In the genomic region with DNA sequence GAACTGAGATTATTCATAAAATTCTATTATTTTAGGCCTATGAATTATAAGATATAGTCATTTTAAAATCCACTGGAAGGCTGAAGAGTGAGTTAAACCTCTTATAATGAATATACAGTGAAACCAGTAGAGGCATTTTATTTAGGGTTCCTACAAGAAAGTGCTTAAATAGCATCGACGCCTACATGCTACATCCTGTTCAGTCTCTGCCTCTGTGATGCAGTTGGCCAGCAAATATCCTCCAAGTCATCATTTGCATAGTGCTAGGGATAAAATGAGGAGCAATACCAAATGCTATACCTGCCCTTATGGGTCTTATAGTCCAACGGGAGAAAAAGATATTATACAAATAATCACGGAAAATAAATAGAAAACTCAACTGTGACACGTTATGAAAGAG, we compare ENCODE assay signal across 16 cellular contexts. TPM values are rescaled to one million over a fixed set of nuclear protein-coding genes. Genes with fewer than 3 reads are reported as not detected.
DNase-seq lines count a peak whose midpoint lies in the region; ATAC-seq, FAIRE-seq and TF ChIP-seq lines count a peak whose summit lies in the region.
"Had no signal": no experiment of that assay in that cellular context is flagged by ENCODE, and none has a peak within 500 bp of the region (broad histone marks: within the 10 kb centered on the region; RNA-seq: fewer than 3 reads in every experiment).

No MANE protein-coding gene starts in this region.

- no peaks in the 10 kb centered on the region for H4K20me1 ChIP-seq in osteoblast (ENCODE audit: insufficient read depth, low read length)
- no peaks in the 10 kb centered on the region for H4K20me1 ChIP-seq in HepG2 (ENCODE audit: insufficient read depth, low read length)

- no peak overlapping the region for H3K9ac ChIP-seq in HepG2 (ENCODE audit: insufficient read depth, low read depth, low read length)

- no TSS peak for BruUV-seq in HepG2 (replicated peaks; lab: Mats Ljungman, UMichigan)

- H3K4me2 ChIP-seq in osteoblast (ENCODE audit: insufficient read depth, low read length): peak overlapping the region; percentile 46
- no peak overlapping the region for H3K4me2 ChIP-seq in HepG2 (ENCODE audit: low read depth, low read length)

- TF ChIP-seq CTCF in cardiac fibroblast (IDR thresholded peaks at IDR 0.05; ENCODE audit: low read depth, low read length) (no peak), osteoblast (IDR thresholded peaks at IDR 0.05; ENCODE audit: extremely low read depth, low read depth, low read length) (no peak), HepG2 (CRISPR knock-in tag; IDR thresholded peaks at IDR 0.05) (no peak)

- H3K36me3 ChIP-seq in osteoblast (ENCODE audit: insufficient read depth, low read length): peaks cover 11% of the 10 kb centered on the region
- H3K36me3 ChIP-seq in HepG2 (replicated peaks in 1 of 2; ENCODE audit: control insufficient read depth in 1 of 2, insufficient read depth in 2 of 2, low read length in 2 of 2): peaks cover 0 to 1% of the 10 kb centered on the region in 2 experiments; a peak in 2 of 5 replicates

- WGBS in HepG2 (ENCODE audit: low lambda C conversion rate): 95% methylated on average over 5 of the region's 5 CpGs

- no peak for TF ChIP-seq RAD21 in HepG2 (CRISPR knock-in tag; IDR thresholded peaks at IDR 0.05)

- TF ChIP-seq EP300 in HepG2 (IDR thresholded peaks at IDR 0.05; ENCODE audit: low read depth in 2 of 2, low read length in 2 of 2): no peak
- TF ChIP-seq EP300 in HepG2 (CRISPR knock-in tag; IDR thresholded peaks at IDR 0.05; ENCODE audit: borderline replicate concordance): no peak

- H3K4me1 ChIP-seq in osteoblast (ENCODE audit: insufficient read depth, low read length): peaks cover 22% of the 10 kb centered on the region
- no peaks in the 10 kb centered on the region for H3K4me1 ChIP-seq in HepG2 (ENCODE audit: insufficient read depth, low read length)
- H3K4me1 ChIP-seq: BE2C had no signal

- H3K4me3 ChIP-seq in cardiac fibroblast (replicated peaks in 1 of 2; ENCODE audit: low read depth in 2 of 2, low read length in 2 of 2) (no peak overlapping the region), osteoblast (ENCODE audit: insufficient read depth, low read length) (no peak overlapping the region), HepG2 (replicated peaks in 1 of 3; ENCODE audit: insufficient read depth in 1 of 3, low read depth in 2 of 3, low read length in 3 of 3) (no peak overlapping the region)
- H3K4me3 ChIP-seq: K562 had no signal

- no peaks in the 10 kb centered on the region for H3K27me3 ChIP-seq in osteoblast (ENCODE audit: insufficient read depth, low read length)
- no peaks in the 10 kb centered on the region for H3K27me3 ChIP-seq in HepG2 (ENCODE audit: control insufficient read depth in 1 of 2, insufficient read depth in 2 of 2, low read length in 2 of 2)
- H3K27me3 ChIP-seq: BE2C had no signal

- ATAC-seq in GM21529 (IDR thresholded peaks at IDR 0.05; ENCODE audit: unreplicated experiment) (peak; percentile 59), HG03378 (IDR thresholded peaks at IDR 0.05; ENCODE audit: unreplicated experiment) (peak; percentile 63), HepG2 (no peak)
- ATAC-seq: K562 had no signal

- H3K79me2 ChIP-seq in osteoblast (ENCODE audit: insufficient read depth, low read length) (no peaks in the 10 kb centered on the region), HepG2 (ENCODE audit: insufficient read depth, low read length) (no peaks in the 10 kb centered on the region)

- H2AFZ ChIP-seq in osteoblast (ENCODE audit: low read length) (no peak overlapping the region), HepG2 (ENCODE audit: low read length) (no peak overlapping the region)

- in situ Hi-C loops in HepG2 (cut with HindIII; ENCODE audit: extremely low pct_ligation_motif_present, low pct_unique_long_range_greater_than_20kb): no loop called here

- peak; percentile 10 to 39 for DNase-seq in cardiac fibroblast (ENCODE audit: low read depth in 2 of 2)
- no peak for DNase-seq in osteoblast (ENCODE audit: insufficient read length, low spot score, missing footprints)
- no peak for DNase-seq in HepG2 (ENCODE audit: low spot score)
- no peak for DNase-seq in foreskin melanocyte
- no peak for DNase-seq in SKM-1 treated with dmso at 0.1 percent for 144 hours (lab: John Stamatoyannopoulos, UW; ENCODE audit: unreplicated experiment)
- DNase-seq: BE2C; CD8-positive, alpha-beta memory T cell; H7; NCI-H1048; NCI-H146; NCI-H2081 treated with DMSO at 0.1 percent for 48 hours; SHP77 had no signal

- H3K27ac ChIP-seq in osteoblast (ENCODE audit: low read depth, low read length): peak overlapping the region; percentile 73
- no peak overlapping the region for H3K27ac ChIP-seq in HepG2 (ENCODE audit: extremely low read length, insufficient read depth, low read length)

- FAIRE-seq in HepG2 (lab: Jason Lieb, UNC): no peak
- FAIRE-seq: HTR-8/SVneo, K562 had no signal

- no peaks in the 10 kb centered on the region for H3K9me3 ChIP-seq in osteoblast (ENCODE audit: low read depth, low read length)
- H3K9me3 ChIP-seq in HepG2 (ENCODE audit: low read length): no peaks in the 10 kb centered on the region
- H3K9me3 ChIP-seq: BE2C had no signal

- intact Hi-C loops in HepG2 (cut with micrococcal nuclease; ENCODE audit: unreplicated experiment): loop anchor here (10.0 kb wide), 1 partner anchor 470 kb away; no protein-coding TSS in a partner anchor

- POLR2A ChIA-PET in HepG2 (lab: Yijun Ruan, JAX): no interaction called here

- no peak for TF ChIP-seq POLR2A in HepG2 (IDR thresholded peaks at IDR 0.05; ENCODE audit: insufficient read depth in 1 of 2, low read depth in 2 of 2, low read length in 2 of 2)

- CTCF ChIA-PET in HepG2 (lab: Yijun Ruan, JAX; ENCODE audit: low intra/inter-chr PET ratio, low total read pairs): no interaction called here

TF ChIP-seq in HepG2, 621 proteins besides CTCF, POLR2A, EP300 and RAD21:
- TF ChIP-seq THYN1 (CRISPR knock-in tag; IDR thresholded peaks at IDR 0.05; ENCODE audit: borderline replicate concordance, low read depth) (no peak), KLF9 (CRISPR knock-in tag; IDR thresholded peaks at IDR 0.05; ENCODE audit: low read depth) (no peak), CEBPG (CRISPR knock-in tag; IDR thresholded peaks at IDR 0.05) (no peak), MEF2D (CRISPR knock-in tag; IDR thresholded peaks at IDR 0.05) (no peak), ZNF138 (CRISPR knock-in tag; IDR thresholded peaks at IDR 0.05; ENCODE audit: low read depth) (no peak), KDM3A (CRISPR knock-in tag; IDR thresholded peaks at IDR 0.05; ENCODE audit: low read depth) (no peak)
- TF ChIP-seq, protein P1, sequence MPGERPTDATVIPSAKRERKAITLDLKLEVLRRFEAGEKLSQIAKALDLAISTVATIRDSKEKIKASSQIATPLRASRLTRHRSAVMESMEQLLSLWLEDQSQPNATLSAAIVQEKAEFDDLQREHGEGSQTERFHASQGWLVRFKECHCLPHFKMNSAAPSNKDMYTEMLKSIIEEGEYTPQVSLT (CRISPR knock-in tag; IDR thresholded peaks at IDR 0.05; ENCODE audit: borderline replicate concordance, low read depth): no peak
- TF ChIP-seq, protein P2, sequence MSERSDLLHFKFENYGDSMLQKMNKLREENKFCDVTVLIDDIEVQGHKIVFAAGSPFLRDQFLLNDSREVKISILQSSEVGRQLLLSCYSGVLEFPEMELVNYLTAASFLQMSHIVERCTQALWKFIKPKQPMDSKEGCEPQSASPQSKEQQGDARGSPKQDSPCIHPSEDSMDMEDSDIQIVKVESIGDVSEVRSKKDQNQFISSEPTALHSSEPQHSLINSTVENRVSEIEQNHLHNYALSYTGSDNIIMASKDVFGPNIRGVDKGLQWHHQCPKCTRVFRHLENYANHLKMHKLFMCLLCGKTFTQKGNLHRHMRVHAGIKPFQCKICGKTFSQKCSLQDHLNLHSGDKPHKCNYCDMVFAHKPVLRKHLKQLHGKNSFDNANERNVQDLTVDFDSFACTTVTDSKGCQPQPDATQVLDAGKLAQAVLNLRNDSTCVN (CRISPR knock-in tag; IDR thresholded peaks at IDR 0.05; ENCODE audit: borderline replicate concordance): no peak

RNA-seq across cellular contexts. Expression of gene EDEM3, which starts 59.6 kb away (rescaled TPM):
- 43.1 and 44.2 TPM in 2 replicates for total RNA-seq in osteoblast
- 11.8 and 18.2 TPM in 2 replicates for total RNA-seq in HepG2 (2016; rRNA removed; fragmentation: Illumina TruSeq; extraction: Trizol)
- total RNA-seq in HepG2 (2016; cell fraction: cytosol; rRNA removed; fragmentation: Illumina TruSeq; extraction: Trizol; ENCODE audit: low read depth): 2.6 and 5.4 TPM in 2 replicates
- 11.9 and 18.8 TPM in 2 replicates for total RNA-seq in HepG2 (2016; cell fraction: insoluble cytoplasmic fraction; rRNA removed; fragmentation: Illumina TruSeq; extraction: Trizol)
- total RNA-seq in HepG2 (2016; cell fraction: membrane; rRNA removed; fragmentation: Illumina TruSeq; extraction: Trizol): 3.9 and 4.4 TPM in 2 replicates
- 23.9 and 24.0 TPM in 2 replicates for total RNA-seq in HepG2 (2016; cell fraction: nucleus; rRNA removed; fragmentation: Illumina TruSeq; extraction: Trizol)
- polyA plus RNA-seq in HepG2 (2011; rRNA removed): 10.4 and 13.1 TPM in 2 replicates
- polyA plus RNA-seq in HepG2 (2011; cell fraction: cytosol; rRNA removed): 6.3 and 7.4 TPM in 2 replicates
- polyA plus RNA-seq in HepG2 (2011; cell fraction: nucleus; rRNA removed): 11.1 and 14.7 TPM in 2 replicates
- 12.8 and 13.6 TPM in 2 replicates for polyA plus RNA-seq in HepG2 (2012)
- 0.31 and 0.55 TPM in 2 replicates for polyA plus RNA-seq in HepG2 (2016; cell fraction: cytosol; fragmentation: Illumina TruSeq; extraction: Trizol; ENCODE audit: low read depth)
- polyA plus RNA-seq in HepG2 (2016; cell fraction: insoluble cytoplasmic fraction; fragmentation: Illumina TruSeq; extraction: Trizol; ENCODE audit: low read depth): 6.3 and 7.8 TPM in 2 replicates
- polyA plus RNA-seq in HepG2 (2016; cell fraction: membrane; fragmentation: Illumina TruSeq; extraction: Trizol; ENCODE audit: low read depth): 1.0 and 1.2 TPM in 2 replicates
- polyA plus RNA-seq in HepG2 (2016; cell fraction: nucleus; fragmentation: Illumina TruSeq; extraction: Trizol; ENCODE audit: insufficient read depth, low read depth): 19.1 and 19.3 TPM in 2 replicates
- 22.1 and 31.5 TPM in 2 replicates for polyA minus RNA-seq in HepG2 (2011; rRNA and poly(A)+ RNA removed; ENCODE audit: low replicate concordance)
- polyA minus RNA-seq in HepG2 (2011; cell fraction: cytosol; rRNA and poly(A)+ RNA removed): 22.6 and 36.7 TPM in 2 replicates
- 26.3 and 36.1 TPM in 2 replicates for polyA minus RNA-seq in HepG2 (2011; cell fraction: nucleus; rRNA and poly(A)+ RNA removed)

Comparison
In these comparisons a context has a peak if more than half of its experiments do, and no peak if none do; other contexts are left out.
1. DNase-seq: peak in cardiac fibroblast (2 of 2); none in osteoblast (single experiment), HepG2 (single experiment), foreskin melanocyte (single experiment) and SKM-1 treated with dmso at 0.1 percent for 144 hours (single experiment).